In the genomic region with DNA sequence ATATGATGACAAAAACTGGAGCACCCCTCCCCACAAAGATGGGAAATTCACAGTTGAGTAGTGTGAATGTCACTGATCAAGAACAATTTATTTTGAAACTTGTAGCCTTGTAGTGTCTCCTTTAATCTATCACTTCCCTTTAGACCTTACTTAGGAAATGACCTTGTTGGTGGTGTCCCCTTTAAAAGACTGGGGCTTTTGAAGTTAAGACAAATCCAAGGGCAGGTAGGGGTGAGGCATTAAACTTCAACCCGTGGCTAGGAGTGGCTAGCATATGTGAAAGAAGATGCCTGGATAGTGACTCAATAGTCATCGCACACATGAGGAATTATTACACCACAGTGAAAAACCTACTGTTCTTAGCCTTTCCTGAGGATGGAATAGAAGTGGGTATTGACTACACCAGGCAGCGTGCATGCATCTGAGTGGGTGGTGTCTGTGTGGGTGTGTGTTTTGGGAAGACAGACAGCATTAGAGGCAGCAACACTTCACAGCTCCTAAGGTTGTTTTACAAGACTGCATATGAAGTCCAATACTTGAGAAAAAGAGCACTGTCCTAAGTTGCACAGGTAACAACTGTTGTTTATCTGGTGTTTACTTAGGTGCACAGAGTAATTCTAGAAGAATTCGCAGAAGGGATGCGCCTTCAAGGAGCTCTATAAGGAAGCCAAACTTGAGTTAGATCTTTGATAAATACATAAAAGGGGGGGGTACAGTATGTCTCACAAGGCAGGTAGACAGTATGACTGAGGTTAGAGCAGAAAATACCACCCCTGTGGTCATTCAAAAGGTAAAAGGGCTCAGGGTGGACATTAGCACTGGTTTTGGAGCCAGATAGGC, we compare ENCODE assay signal across 17 cellular contexts. TPM values are rescaled to one million over a fixed set of nuclear protein-coding genes. Genes with fewer than 3 reads are reported as not detected.
DNase-seq lines count a peak whose midpoint lies in the region; ATAC-seq, FAIRE-seq and TF ChIP-seq lines count a peak whose summit lies in the region.
"Had no signal": no experiment of that assay in that cellular context is flagged by ENCODE, and none has a peak within 500 bp of the region (broad histone marks: within the 10 kb centered on the region; RNA-seq: fewer than 3 reads in every experiment).

No MANE protein-coding gene starts in this region.

- peak overlapping the region; percentile 69 for H2AK5ac ChIP-seq in mesenchymal stem cell (ENCODE audit: low read length, severe bottlenecking)

- H3K4me1 ChIP-seq in A549: peaks cover 44% of the 10 kb centered on the region
- H3K4me1 ChIP-seq in mesenchymal stem cell (ENCODE audit: control insufficient read depth, insufficient read depth, low read depth, low read length): peaks cover 22% of the 10 kb centered on the region

- no peak overlapping the region for H2BK5ac ChIP-seq in mesenchymal stem cell (ENCODE audit: low read depth, low read length, poor library complexity, severe bottlenecking)

- ATAC-seq in A549: peak; percentile 27 to 54; a peak in 4 of 6 replicates

- H3K9me3 ChIP-seq in A549 (peaks cover 4% of the 10 kb centered on the region; the same call in 1 of the 3 replicates), mesenchymal stem cell (ENCODE audit: control insufficient read depth, low read length) (no peaks in the 10 kb centered on the region)

- no peak for DNase-seq in A549 (ENCODE audit: low read depth in 1 of 2, low spot score in 1 of 2)
- DNase-seq in HT1080 (ENCODE audit: low read depth): peak; percentile 29
- peak; percentile 94 for DNase-seq in bronchial epithelial cell (ENCODE audit: low read depth)
- peak; percentile 44 for DNase-seq in mesenchymal stem cell
- DNase-seq in AG20443 (ENCODE audit: low spot score): no peak
- DNase-seq in activated gamma-delta T cell (lab: John Stamatoyannopoulos, UW): no peak
- no peak for DNase-seq in NOMO-1 (lab: John Stamatoyannopoulos, UW; ENCODE audit: unreplicated experiment in 2 of 2)
- DNase-seq in central memory CD4-positive, alpha-beta T cell: no peak
- DNase-seq: activated B cell treated with CpG ODN at 0.5 μM for 24 hours; activated T-cell treated with anti-CD3 and anti-CD28 coated beads for 4 hours; AML-193; DMS153; Kasumi-1; NCI-H2107; NK-92 treated with Interleukin-12 subunit alpha and Interleukin-12 subunit beta, amount 100 ng/mL, for 24 hours had no signal

- CTCF ChIA-PET in A549 (lab: Yijun Ruan, JAX): interaction anchor here (0.6 to 1.9 kb wide), 5 partner anchors 69 to 196 kb away, joined by 3 to 6 read pairs (median 3); a partner anchor contains a TSS

- H3K9ac ChIP-seq in mesenchymal stem cell (ENCODE audit: low read length): no peak overlapping the region
- H3K9ac ChIP-seq: neural progenitor cell had no signal

- H3K4ac ChIP-seq in mesenchymal stem cell (ENCODE audit: low read depth in 1 of 2, low read length in 2 of 2): peak overlapping the region in 1 of 2 experiments; percentile 30

- POLR2A ChIA-PET in A549 (lab: Yijun Ruan, JAX): no interaction called here

- TF ChIP-seq CTCF in A549 (IDR thresholded peaks at IDR 0.05) (no peak), bronchial epithelial cell (IDR thresholded peaks at IDR 0.05; ENCODE audit: insufficient read depth, low read length, severe bottlenecking) (no peak)

- no peak overlapping the region for H4K91ac ChIP-seq in mesenchymal stem cell (ENCODE audit: low read length)

- no peak overlapping the region for H3K4me3 ChIP-seq in A549
- H3K4me3 ChIP-seq in bronchial epithelial cell (ENCODE audit: low read depth, low read length): no peak overlapping the region
- no peak overlapping the region for H3K4me3 ChIP-seq in mesenchymal stem cell (ENCODE audit: insufficient read depth in 1 of 2, low read depth in 1 of 2, low read length in 2 of 2)
- H3K4me3 ChIP-seq: neural progenitor cell, tibial nerve had no signal

- H3K79me1 ChIP-seq in mesenchymal stem cell (replicated peaks; ENCODE audit: low read length, poor library complexity, severe bottlenecking): peaks cover 24% of the 10 kb centered on the region

- no peak overlapping the region for H3K23ac ChIP-seq in mesenchymal stem cell (ENCODE audit: low read length in 2 of 2)

- no peak for TF ChIP-seq RAD21 in A549 (conservative IDR thresholded peaks at IDR 0.05 in 1 of 2, IDR thresholded peaks at IDR 0.05 in 1 of 2)

- FAIRE-seq in A549 (lab: Jason Lieb, UNC) (no peak), bronchial epithelial cell (lab: Jason Lieb, UNC) (peak; percentile 60)

- WGBS in A549 (ENCODE audit: missing lambda C conversion rate): 55% methylated on average over 5 of the region's 5 CpGs
- WGBS in mesenchymal stem cell: 69% methylated on average over 4 of the region's 5 CpGs

- no peak overlapping the region for H2BK15ac ChIP-seq in mesenchymal stem cell (ENCODE audit: low read depth, poor library complexity, severe bottlenecking)

- H3K18ac ChIP-seq in mesenchymal stem cell (ENCODE audit: low read depth in 1 of 2, low read length in 2 of 2): no peak overlapping the region

- H2BK12ac ChIP-seq in mesenchymal stem cell (ENCODE audit: low read length in 2 of 2): peak overlapping the region in 1 of 2 experiments; percentile 31

- no peak for TF ChIP-seq EP300 in A549 (IDR thresholded peaks at IDR 0.05)

- H2AFZ ChIP-seq in mesenchymal stem cell (ENCODE audit: low read depth, low read length): no peak overlapping the region
- H2AFZ ChIP-seq: neural progenitor cell had no signal

- peak overlapping the region; percentile 57 for H3K4me2 ChIP-seq in A549
- no peak overlapping the region for H3K4me2 ChIP-seq in mesenchymal stem cell (ENCODE audit: low read length, poor library complexity, severe bottlenecking)
- H3K4me2 ChIP-seq: neural progenitor cell had no signal

- H3K36me3 ChIP-seq in bronchial epithelial cell (ENCODE audit: control insufficient read depth, insufficient read depth, low read length) (no peaks in the 10 kb centered on the region), mesenchymal stem cell (ENCODE audit: control insufficient read depth in 1 of 2, insufficient read depth in 2 of 2, low read depth in 1 of 2, low read length in 2 of 2) (no peaks in the 10 kb centered on the region)
- H3K36me3 ChIP-seq: neural progenitor cell, tibial nerve had no signal

- no peak overlapping the region for H4K8ac ChIP-seq in mesenchymal stem cell (ENCODE audit: low read length)

- no peak overlapping the region for H2BK120ac ChIP-seq in mesenchymal stem cell (ENCODE audit: low read depth, low read length)

- no peak for TF ChIP-seq POLR2A in A549 (IDR thresholded peaks at IDR 0.05; ENCODE audit: low read length)

- H3K14ac ChIP-seq in mesenchymal stem cell (ENCODE audit: low read length in 2 of 2): no peak overlapping the region

- no peaks in the 10 kb centered on the region for H3K27me3 ChIP-seq in bronchial epithelial cell (ENCODE audit: control insufficient read depth, insufficient read depth, low read length)
- H3K27me3 ChIP-seq in mesenchymal stem cell (ENCODE audit: control insufficient read depth in 1 of 2, insufficient read depth in 1 of 2, low read length in 2 of 2): peaks cover 0 to 10% of the 10 kb centered on the region in 2 experiments
- H3K27me3 ChIP-seq: tibial nerve had no signal

- H3K27ac ChIP-seq in A549: peak overlapping the region; percentile 60 to 86
- H3K27ac ChIP-seq in mesenchymal stem cell (ENCODE audit: low read length, poor library complexity, severe bottlenecking): no peak overlapping the region
- H3K27ac ChIP-seq: neural progenitor cell had no signal

TF ChIP-seq in A549, 52 proteins besides CTCF, POLR2A, EP300 and RAD21:
- no peak for TF ChIP-seq NFE2L2 (conservative IDR thresholded peaks at IDR 0.05; ENCODE audit: low read length)
- TF ChIP-seq TP53 (CRISPR knock-in tag; IDR thresholded peaks at IDR 0.05): no peak
- peak in 1 of 2 experiments; percentile 48; a peak in 1 of 4 replicates for TF ChIP-seq CEBPB (IDR thresholded peaks at IDR 0.05)
- TF ChIP-seq, protein P1, sequence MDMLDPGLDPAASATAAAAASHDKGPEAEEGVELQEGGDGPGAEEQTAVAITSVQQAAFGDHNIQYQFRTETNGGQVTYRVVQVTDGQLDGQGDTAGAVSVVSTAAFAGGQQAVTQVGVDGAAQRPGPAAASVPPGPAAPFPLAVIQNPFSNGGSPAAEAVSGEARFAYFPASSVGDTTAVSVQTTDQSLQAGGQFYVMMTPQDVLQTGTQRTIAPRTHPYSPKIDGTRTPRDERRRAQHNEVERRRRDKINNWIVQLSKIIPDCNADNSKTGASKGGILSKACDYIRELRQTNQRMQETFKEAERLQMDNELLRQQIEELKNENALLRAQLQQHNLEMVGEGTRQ (IDR thresholded peaks at IDR 0.05): no peak
- no peak for TF ChIP-seq CBX8 (IDR thresholded peaks at IDR 0.05)
- no peak for TF ChIP-seq FOSL2 (IDR thresholded peaks at IDR 0.05)
- 0 out of 2 replicates have a peak, but pooled peaks have one; percentile 9 for TF ChIP-seq FOSL2 (CRISPR knock-in tag; IDR thresholded peaks at IDR 0.05)
- TF ChIP-seq MAZ (IDR thresholded peaks at IDR 0.05; ENCODE audit: borderline replicate concordance, low read depth, low read length): no peak
- TF ChIP-seq, protein P2, sequence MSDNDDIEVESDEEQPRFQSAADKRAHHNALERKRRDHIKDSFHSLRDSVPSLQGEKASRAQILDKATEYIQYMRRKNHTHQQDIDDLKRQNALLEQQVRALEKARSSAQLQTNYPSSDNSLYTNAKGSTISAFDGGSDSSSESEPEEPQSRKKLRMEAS (IDR thresholded peaks at IDR 0.05): 0 out of 2 replicates have a peak, but pooled peaks have one; percentile 13
- TF ChIP-seq RFX5 (IDR thresholded peaks at IDR 0.05): no peak

RNA-seq across cellular contexts. Expression of a gene that starts 32.9 kb away (rescaled TPM):
- 70.2 and 77.8 TPM in 2 replicates for polyA plus RNA-seq in A549 (2011; rRNA removed)
- polyA plus RNA-seq in A549 (2012; cell fraction: cytosol; rRNA removed): 11.6 and 14.7 TPM in 2 replicates
- 9.7 and 12.1 TPM in 2 replicates for polyA plus RNA-seq in A549 (2012; cell fraction: nucleus; rRNA removed)
- polyA plus RNA-seq in A549 (2017; fragmentation: RNase III; extraction: RNeasy Plus Mini Kit Qiagen cat#74134 plus additional on column Dnase treatment): 21.4 to 23.2 TPM (median 22.0 TPM) in 3 replicates
- 114 and 167 TPM in 2 replicates for polyA minus RNA-seq in A549 (2011; rRNA and poly(A)+ RNA removed)
- total RNA-seq in HT1080 (2014; rRNA removed; shearing (Covaris generic)): 0.10 and 1.3 TPM in 2 replicates
- polyA plus RNA-seq in HT1080 (2015; cell fraction: cytosol; rRNA removed): 0.06 and 0.24 TPM in 2 replicates
- 0.03 and 0.06 TPM in 2 replicates for polyA plus RNA-seq in HT1080 (2015; cell fraction: nucleus; rRNA removed)
- total RNA-seq in bronchial epithelial cell: 152 and 264 TPM in 2 replicates
- polyA plus RNA-seq in mesenchymal stem cell (2013, experiment 1 of 2): 6.7 TPM
- 5.9 TPM for polyA plus RNA-seq in mesenchymal stem cell (2013, experiment 2 of 2)

Comparison
In these comparisons a context has a peak if more than half of its experiments do, and no peak if none do; other contexts are left out.
1. DNase-seq: peak in HT1080 (single experiment), bronchial epithelial cell (single experiment) and mesenchymal stem cell (single experiment); none in A549 (0 of 2), AG20443 (single experiment), activated gamma-delta T cell (single experiment), NOMO-1 (0 of 2) and central memory CD4-positive, alpha-beta T cell (single experiment).
2. RNA of a gene that starts 32.9 kb away (total RNA-seq): 152 to 264 TPM in bronchial epithelial cell; 0.10 to 1.3 TPM in HT1080; every median in the first group is over 10 times any median in the second.